11 cellular contexts compared by ENCODE assay signal in the genomic region with DNA sequence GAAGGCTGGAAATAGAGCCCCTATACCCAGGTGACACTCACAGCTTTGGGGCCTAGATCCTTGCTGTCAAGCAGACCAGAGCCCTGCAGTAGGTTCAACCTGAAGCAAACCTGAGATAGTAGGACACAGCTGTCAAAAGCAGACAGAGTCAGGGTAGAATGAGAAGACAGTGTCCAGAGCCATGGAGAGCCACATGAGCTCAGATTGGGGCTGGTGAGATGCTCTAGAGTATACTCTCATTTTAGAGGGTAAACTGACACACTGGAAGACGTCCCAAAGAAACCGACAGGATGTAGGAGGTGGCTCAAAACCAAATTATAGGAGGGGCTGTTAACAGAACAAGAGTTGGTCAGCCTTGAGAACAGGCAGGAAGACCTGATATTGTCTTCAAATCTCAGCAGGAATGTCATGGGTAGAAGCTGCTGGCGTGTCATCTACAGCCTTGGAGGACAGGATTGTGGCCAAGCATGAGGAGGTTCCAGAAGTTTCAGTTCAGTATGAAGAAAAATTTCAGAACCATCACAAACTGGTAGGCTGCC. TPM values are rescaled to one million over a fixed set of nuclear protein-coding genes. Genes with fewer than 3 reads are reported as not detected.
DNase-seq lines count a peak whose midpoint lies in the region; ATAC-seq, FAIRE-seq and TF ChIP-seq lines count a peak whose summit lies in the region.
"Had no signal": no experiment of that assay in that cellular context is flagged by ENCODE, and none has a peak within 500 bp of the region (broad histone marks: within the 10 kb centered on the region; RNA-seq: fewer than 3 reads in every experiment).

No MANE protein-coding gene starts in this region.

- no peak overlapping the region for H3K27ac ChIP-seq in endothelial cell of umbilical vein (ENCODE audit: insufficient read depth, low read depth, low read length)

- no peak for TF ChIP-seq POLR2A in endothelial cell of umbilical vein (IDR thresholded peaks at IDR 0.05; ENCODE audit: low read depth, low read length)

- peak overlapping the region; percentile 86 for H3K4me3 Mint-ChIP-seq in activated CD8-positive, alpha-beta memory T cell treated with anti-CD3 and anti-CD28 coated beads, Interleukin-2, amount 10 ng/mL, durations not matched to agents 7 days and 5 days

- H3K9me3 ChIP-seq in Loucy (ENCODE audit: insufficient read depth, low read depth, low read length) (no peaks in the 10 kb centered on the region), endothelial cell of umbilical vein (replicated peaks; ENCODE audit: control insufficient read depth, insufficient read depth, low read length) (no peaks in the 10 kb centered on the region)
- H3K9me3 ChIP-seq: uterus had no signal

- H3K4me3 ChIP-seq in Loucy (ENCODE audit: low read length, poor library complexity, severe bottlenecking) (peak overlapping the region; percentile 79), endothelial cell of umbilical vein (replicated peaks in 1 of 3; ENCODE audit: insufficient read depth in 1 of 3, low read depth in 1 of 3, low read length in 3 of 3) (no peak overlapping the region)
- H3K4me3 ChIP-seq: uterus had no signal

- no peaks in the 10 kb centered on the region for H3K9me3 Mint-ChIP-seq in activated CD8-positive, alpha-beta memory T cell treated with anti-CD3 and anti-CD28 coated beads, Interleukin-2, amount 10 ng/mL, durations not matched to agents 7 days and 5 days (ENCODE audit: low read depth)

- H3K27me3 ChIP-seq in Loucy (ENCODE audit: insufficient read depth, low read length, poor library complexity, severe bottlenecking) (no peaks in the 10 kb centered on the region), endothelial cell of umbilical vein (ENCODE audit: control insufficient read depth in 2 of 2, insufficient read depth in 2 of 2, low read length in 2 of 2) (no peaks in the 10 kb centered on the region)
- H3K27me3 ChIP-seq: uterus had no signal

- intact Hi-C loops in endothelial cell of umbilical vein (cut with micrococcal nuclease), result no loop called here

- dilution Hi-C loops in endothelial cell of umbilical vein (cut with MboI; ENCODE audit: extremely low pct_ligation_motif_present, low sequenced_read_pairs), result no loop called here

- H3K79me2 ChIP-seq in Loucy (ENCODE audit: insufficient read depth, low read length) (peaks cover 73% of the 10 kb centered on the region), endothelial cell of umbilical vein (ENCODE audit: control insufficient read depth, insufficient read depth, low read length) (no peaks in the 10 kb centered on the region)

- H2AFZ ChIP-seq in Loucy (ENCODE audit: low read length) (no peak overlapping the region), endothelial cell of umbilical vein (ENCODE audit: low read depth, low read length) (peak overlapping the region; percentile 52)

- H4K20me1 ChIP-seq in Loucy (ENCODE audit: insufficient read depth, low read length, poor library complexity, severe bottlenecking) (no peaks in the 10 kb centered on the region), endothelial cell of umbilical vein (replicated peaks; ENCODE audit: control insufficient read depth, extremely low read depth, insufficient read depth, low read length) (no peaks in the 10 kb centered on the region)

- POLR2A ChIA-PET in endothelial cell of umbilical vein (lab: Charles Lee), result interaction anchor here (1.1 kb wide), 1 partner anchor 11 kb away, joined by 4 read pairs; a partner anchor contains a TSS

- no peak for DNase-seq in activated CD8-positive, alpha-beta memory T cell treated with anti-CD3 and anti-CD28 coated beads, Interleukin-2, amount 10 ng/mL, durations not matched to agents 7 days and 5 days
- DNase-seq in activated CD8-positive, alpha-beta memory T cell treated with anti-CD3 and anti-CD28 coated beads for 24 hours, result no peak
- DNase-seq in endothelial cell of umbilical vein (ENCODE audit: low read depth, low spot score), result no peak
- no peak for DNase-seq in stimulated activated naive CD8-positive, alpha-beta T cell treated with anti-CD3 and anti-CD28 coated beads, Interleukin-15, Interleukin-2, amounts not matched to agents 100 U/mL and 50 U/mL, for 24 hours
- no peak for DNase-seq in A172 (ENCODE audit: low spot score)
- DNase-seq in NCI-H2227 treated with DMSO at 0.1 percent for 48 hours (lab: John Stamatoyannopoulos, UW), result no peak
- DNase-seq: mesenchymal stem cell, NCI-H2171 treated with DMSO at 0.1 percent for 48 hours, uterus had no signal

- H3K9me1 ChIP-seq in endothelial cell of umbilical vein (replicated peaks; ENCODE audit: control insufficient read depth, extremely low read depth, insufficient read depth, low read length), result no peaks in the 10 kb centered on the region

- no peaks in the 10 kb centered on the region for H3K27me3 Mint-ChIP-seq in activated CD8-positive, alpha-beta memory T cell treated with anti-CD3 and anti-CD28 coated beads, Interleukin-2, amount 10 ng/mL, durations not matched to agents 7 days and 5 days

- H3K27ac Mint-ChIP-seq in activated CD8-positive, alpha-beta memory T cell treated with anti-CD3 and anti-CD28 coated beads, Interleukin-2, amount 10 ng/mL, durations not matched to agents 7 days and 5 days, result peak overlapping the region; percentile 98

- H3K9ac ChIP-seq in Loucy (ENCODE audit: low read depth, low read length, poor library complexity, severe bottlenecking) (peak overlapping the region; percentile 98), endothelial cell of umbilical vein (replicated peaks; ENCODE audit: extremely low read depth, insufficient read depth, low read length) (no peak overlapping the region)

- ATAC-seq in activated CD8-positive, alpha-beta memory T cell treated with anti-CD3 and anti-CD28 coated beads, Interleukin-2, amount 10 ng/mL, durations not matched to agents 7 days and 5 days, result peak; percentile 13
- peak; percentile 15 for ATAC-seq in stimulated activated naive CD8-positive, alpha-beta T cell treated with anti-CD3 and anti-CD28 coated beads, Interleukin-15, Interleukin-2, amounts not matched to agents 100 U/mL and 50 U/mL, for 24 hours
- ATAC-seq in GM21786 (IDR thresholded peaks at IDR 0.05; ENCODE audit: unreplicated experiment), result no peak

- H3K4me1 ChIP-seq in Loucy (ENCODE audit: insufficient read depth, low read length, poor library complexity, severe bottlenecking) (peaks cover 64% of the 10 kb centered on the region), endothelial cell of umbilical vein (ENCODE audit: control insufficient read depth, extremely low read depth, insufficient read depth, low read length) (peaks cover 10% of the 10 kb centered on the region)
- H3K4me1 ChIP-seq: uterus had no signal

- no peaks in the 10 kb centered on the region for H3K9me2 ChIP-seq in Loucy (replicated peaks; ENCODE audit: low read depth, low read length)

- peaks cover 38% of the 10 kb centered on the region for H3K36me3 Mint-ChIP-seq in activated CD8-positive, alpha-beta memory T cell treated with anti-CD3 and anti-CD28 coated beads, Interleukin-2, amount 10 ng/mL, durations not matched to agents 7 days and 5 days

- CTCF ChIA-PET in activated CD8-positive, alpha-beta memory T cell treated with anti-CD3 and anti-CD28 coated beads, Interleukin-2, amount 10 ng/mL, durations not matched to agents 7 days and 5 days (lab: Charles Lee), result interaction anchor here (0.7 to 5.4 kb wide), 15 partner anchors 9 to 559 kb away, joined by 3 to 29 read pairs (median 7); a partner anchor contains a TSS
- CTCF ChIA-PET in endothelial cell of umbilical vein (lab: Charles Lee), result interaction anchor here (0.9 to 2.7 kb wide), 3 partner anchors 17 to 48 kb away, joined by 3 to 10 read pairs (median 3); no protein-coding TSS in a partner anchor

- BruUV-seq in endothelial cell of umbilical vein (replicated peaks; lab: Mats Ljungman, UMichigan), result no TSS peak

- peaks cover 77% of the 10 kb centered on the region for H3K4me1 Mint-ChIP-seq in activated CD8-positive, alpha-beta memory T cell treated with anti-CD3 and anti-CD28 coated beads, Interleukin-2, amount 10 ng/mL, durations not matched to agents 7 days and 5 days

- peaks cover 24% of the 10 kb centered on the region for H3F3A ChIP-seq in Loucy (ENCODE audit: low read depth)

- TF ChIP-seq CTCF in Loucy (conservative IDR thresholded peaks at IDR 0.05; ENCODE audit: low read length) (no peak), endothelial cell of umbilical vein (IDR thresholded peaks at IDR 0.05; ENCODE audit: extremely low read depth in 1 of 2, insufficient read depth in 1 of 2, low read depth in 1 of 2, low read length in 2 of 2) (no peak)

- no peak for FAIRE-seq in endothelial cell of umbilical vein (lab: Jason Lieb, UNC)

- H3K4me2 ChIP-seq in Loucy (ENCODE audit: low read depth, low read length, poor library complexity, severe bottlenecking) (peak overlapping the region; percentile 96), endothelial cell of umbilical vein (ENCODE audit: insufficient read depth, low read length) (no peak overlapping the region)

- no peaks in the 10 kb centered on the region for H3K36me3 ChIP-seq in Loucy (ENCODE audit: insufficient read depth, low read length)
- no peaks in the 10 kb centered on the region for H3K36me3 ChIP-seq in endothelial cell of umbilical vein (ENCODE audit: control insufficient read depth in 2 of 2, extremely low read depth in 1 of 2, insufficient read depth in 2 of 2, low read length in 2 of 2)
- H3K36me3 ChIP-seq: uterus had no signal

RNA-seq across cellular contexts. Expression of a gene that starts 11.5 kb away (rescaled TPM):
- 10 to 100 TPM; 73.1 to 89.1 TPM for total RNA-seq in activated CD8-positive, alpha-beta memory T cell treated with anti-CD3 and anti-CD28 coated beads, Interleukin-2, amount 10 ng/mL, durations not matched to agents 7 days and 5 days
- total RNA-seq in endothelial cell of umbilical vein, result 4.3 and 4.5 TPM in 2 replicates
- 4.0 and 4.1 TPM in 2 replicates for polyA plus RNA-seq in endothelial cell of umbilical vein
- 5.0 and 5.3 TPM in 2 replicates for polyA plus RNA-seq in endothelial cell of umbilical vein (2011; cell fraction: cytosol; rRNA removed)
- polyA plus RNA-seq in endothelial cell of umbilical vein (2011; cell fraction: nucleus; rRNA removed), result 1.9 and 2.0 TPM in 2 replicates
- polyA plus RNA-seq in endothelial cell of umbilical vein (2012), result 5.4 and 10.0 TPM in 2 replicates
- polyA minus RNA-seq in endothelial cell of umbilical vein, result 5.6 and 7.5 TPM in 2 replicates
- not detected for polyA minus RNA-seq in endothelial cell of umbilical vein (2011; cell fraction: cytosol; rRNA and poly(A)+ RNA removed)
- 1.2 and 1.5 TPM in 2 replicates for polyA minus RNA-seq in endothelial cell of umbilical vein (2011; cell fraction: nucleus; rRNA and poly(A)+ RNA removed)
- total RNA-seq in A172 (2014; rRNA removed; shearing (Covaris generic)), result 3.3 and 3.7 TPM in 2 replicates

RNA-seq across cellular contexts. Expression of a gene that starts 40.6 kb away (rescaled TPM):
- total RNA-seq in activated CD8-positive, alpha-beta memory T cell treated with anti-CD3 and anti-CD28 coated beads, Interleukin-2, amount 10 ng/mL, durations not matched to agents 7 days and 5 days, result 10 to 100 TPM; 13.4 to 18.7 TPM
- total RNA-seq in endothelial cell of umbilical vein, result 21.2 and 22.5 TPM in 2 replicates
- polyA plus RNA-seq in endothelial cell of umbilical vein, result 14.0 and 14.4 TPM in 2 replicates
- polyA plus RNA-seq in endothelial cell of umbilical vein (2011; cell fraction: cytosol; rRNA removed), result 10.0 and 11.8 TPM in 2 replicates
- 4.3 and 4.7 TPM in 2 replicates for polyA plus RNA-seq in endothelial cell of umbilical vein (2011; cell fraction: nucleus; rRNA removed)
- polyA plus RNA-seq in endothelial cell of umbilical vein (2012), result 16.4 and 17.5 TPM in 2 replicates
- 26.7 and 28.5 TPM in 2 replicates for polyA minus RNA-seq in endothelial cell of umbilical vein
- polyA minus RNA-seq in endothelial cell of umbilical vein (2011; cell fraction: cytosol; rRNA and poly(A)+ RNA removed), result 3.4 TPM
- polyA minus RNA-seq in endothelial cell of umbilical vein (2011; cell fraction: nucleus; rRNA and poly(A)+ RNA removed), result 3.2 and 3.5 TPM in 2 replicates
- 30.2 and 34.2 TPM in 2 replicates for total RNA-seq in A172 (2014; rRNA removed; shearing (Covaris generic))

RNA-seq across cellular contexts. Expression of a gene that starts 54.9 kb away (rescaled TPM):
- total RNA-seq in activated CD8-positive, alpha-beta memory T cell treated with anti-CD3 and anti-CD28 coated beads, Interleukin-2, amount 10 ng/mL, durations not matched to agents 7 days and 5 days, result 100 to 1,000 TPM; 623 to 640 TPM
- 240 and 266 TPM in 2 replicates for total RNA-seq in endothelial cell of umbilical vein
- 173 and 195 TPM in 2 replicates for polyA plus RNA-seq in endothelial cell of umbilical vein
- 188 and 193 TPM in 2 replicates for polyA plus RNA-seq in endothelial cell of umbilical vein (2011; cell fraction: cytosol; rRNA removed)
- polyA plus RNA-seq in endothelial cell of umbilical vein (2011; cell fraction: nucleus; rRNA removed), result 166 and 173 TPM in 2 replicates
- 191 and 212 TPM in 2 replicates for polyA plus RNA-seq in endothelial cell of umbilical vein (2012)
- polyA minus RNA-seq in endothelial cell of umbilical vein, result 285 and 304 TPM in 2 replicates
- polyA minus RNA-seq in endothelial cell of umbilical vein (2011; cell fraction: cytosol; rRNA and poly(A)+ RNA removed), result 37.5 TPM
- 130 and 133 TPM in 2 replicates for polyA minus RNA-seq in endothelial cell of umbilical vein (2011; cell fraction: nucleus; rRNA and poly(A)+ RNA removed)
- 424 and 507 TPM in 2 replicates for total RNA-seq in A172 (2014; rRNA removed; shearing (Covaris generic))

Comparison
In these comparisons a context has a peak if more than half of its experiments do, and no peak if none do; other contexts are left out.
1. RNA of a gene that starts 11.5 kb away (total RNA-seq): 73.1 to 89.1 TPM in activated CD8-positive, alpha-beta memory T cell treated with anti-CD3 and anti-CD28 coated beads, Interleukin-2, amount 10 ng/mL, durations not matched to agents 7 days and 5 days; 4.3 to 4.5 TPM in endothelial cell of umbilical vein and 3.3 to 3.7 TPM in A172; every median in the first group is over 10 times any median in the second.